ENCODE assay signal across 8 cellular contexts in genomic region chr2:140863713-140864112, GRCh38.
DNase-seq lines count a peak whose midpoint lies in the region; ATAC-seq and TF ChIP-seq lines count a peak whose summit lies in the region.

No MANE protein-coding gene starts in this region.

- DNase-seq in GM10248 (ENCODE audit: extremely low spot score) (peak; percentile 13), NCI-H226 (peak; percentile 44), brain pericyte (ENCODE audit: low read depth, low spot score) (peak; percentile 44), lung microvascular endothelial cell (ENCODE audit: low read depth in 2 of 2) (peak; percentile 39 to 52)
- no peak for DNase-seq in activated naive CD4-positive, alpha-beta T cell (lab: John Stamatoyannopoulos, UW)

- peak; percentile 63 for TF ChIP-seq CTCF in GM10248 (IDR thresholded peaks at IDR 0.05; ENCODE audit: control extremely low read depth, extremely low read depth, low read depth, missing control alignments)

- ATAC-seq in HG02870 (IDR thresholded peaks at IDR 0.05; ENCODE audit: unreplicated experiment) (peak; percentile 70), HG03521 (IDR thresholded peaks at IDR 0.05; ENCODE audit: unreplicated experiment) (no peak), GM21528 (IDR thresholded peaks at IDR 0.05; ENCODE audit: low FRiP score, unreplicated experiment) (no peak)

- CTCF ChIA-PET in GM10248 (lab: Yijun Ruan, JAX), result interaction anchor here (0.9 to 4.1 kb wide), 14 partner anchors 9 to 1345 kb away, joined by 3 to 28 read pairs (median 3); no protein-coding TSS in a partner anchor

- POLR2A ChIA-PET in GM10248 (lab: Yijun Ruan, JAX), result no interaction called here

Comparison
In these comparisons a context has a peak if more than half of its experiments do, and no peak if none do; other contexts are left out.
1. DNase-seq: peak in GM10248 (single experiment), NCI-H226 (single experiment), brain pericyte (single experiment) and lung microvascular endothelial cell (2 of 2); none in activated naive CD4-positive, alpha-beta T cell (0 of 4).